Comparison of ENCODE assay signal across 18 cellular contexts in the genomic region with DNA sequence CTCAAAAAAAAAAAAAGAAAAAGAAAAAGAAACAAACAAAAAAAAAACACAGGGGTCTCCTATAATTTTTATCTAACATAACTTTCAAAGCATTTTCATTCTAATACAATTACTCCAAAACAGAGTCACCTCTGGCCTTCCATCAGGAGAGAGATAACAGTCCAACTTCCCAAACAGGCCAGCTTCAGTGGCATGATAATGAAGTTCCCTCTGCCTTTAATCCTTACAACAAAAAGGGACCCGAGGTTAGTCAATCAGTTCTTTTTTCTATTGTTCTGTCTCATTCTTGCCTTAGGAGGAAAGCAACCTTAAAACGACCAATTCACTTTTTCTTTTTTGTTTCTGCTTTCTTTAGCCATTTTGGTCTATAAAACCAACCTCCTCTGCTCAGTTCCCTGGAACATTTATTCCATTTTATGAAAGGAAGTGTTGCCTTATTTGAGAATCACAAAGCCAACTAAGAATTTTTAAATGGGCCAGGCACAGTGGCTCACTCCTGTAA. TPM values are rescaled to one million over a fixed set of nuclear protein-coding genes. Genes with fewer than 3 reads are reported as not detected.
"Had no signal": no experiment of that assay in that cellular context is flagged by ENCODE, and none has a peak within 500 bp of the region (broad histone marks: within the 10 kb centered on the region; RNA-seq: fewer than 3 reads in every experiment).

No MANE protein-coding gene starts in this region.

- H3K4me3 Mint-ChIP-seq: brain; dendritic cell treated with granulocyte-macrophage colony-stimulating factor and Interleukin-4, amounts not matched to agents 40 ng/mL and 50 ng/mL, for 4 days; WTC11 had no signal

- FAIRE-seq: small intestine had no signal

- H3K9me3 Mint-ChIP-seq: activated naive CD4-positive, alpha-beta T cell treated with anti-CD3 and anti-CD28 coated beads, Interleukin-2, amount 50 U/mL, for 72 hours; brain; dendritic cell treated with granulocyte-macrophage colony-stimulating factor and Interleukin-4, amounts not matched to agents 40 ng/mL and 50 ng/mL, for 4 days; WTC11 had no signal

- H3K4me1 ChIP-seq: uterus had no signal

- H3K36me3 ChIP-seq: neutrophil, stomach, thoracic aorta, uterus had no signal

- DNase-seq: activated CD4-positive, alpha-beta T cell treated with anti-CD3 and anti-CD28 coated beads for 48 hours; activated effector memory CD4-positive, alpha-beta T cell treated with anti-CD3 and anti-CD28 coated beads, Interleukin-2, amount 50 U/mL, for 16 hours; hippocampal formation; right cardiac atrium; small intestine; stomach; T1000; uterus had no signal

- H3K27me3 ChIP-seq: uterus had no signal

- H3K4me3 ChIP-seq: stomach, thoracic aorta, uterus had no signal

- H3K36me3 Mint-ChIP-seq: brain, WTC11 had no signal

- H3K27ac Mint-ChIP-seq: dendritic cell treated with granulocyte-macrophage colony-stimulating factor and Interleukin-4, amounts not matched to agents 40 ng/mL and 50 ng/mL, for 4 days had no signal

- H3K27ac ChIP-seq: neutrophil, stomach, thoracic aorta, uterus had no signal

- H3K9me3 ChIP-seq: neutrophil, stomach, thoracic aorta, uterus had no signal

RNA-seq across cellular contexts. Expression of gene FXYD4, which starts 16.5 kb away (rescaled TPM):
- total RNA-seq: activated naive CD4-positive, alpha-beta T cell treated with anti-CD3 and anti-CD28 coated beads, Interleukin-2, amount 50 U/mL, for 72 hours; glomerular endothelial cell; lower leg skin; mesenteric fat pad; posterior vena cava; right cardiac atrium; stomach; thoracic aorta; uterus; WTC11 had no signal
